10 cellular contexts compared by ENCODE assay signal in the genomic region with DNA sequence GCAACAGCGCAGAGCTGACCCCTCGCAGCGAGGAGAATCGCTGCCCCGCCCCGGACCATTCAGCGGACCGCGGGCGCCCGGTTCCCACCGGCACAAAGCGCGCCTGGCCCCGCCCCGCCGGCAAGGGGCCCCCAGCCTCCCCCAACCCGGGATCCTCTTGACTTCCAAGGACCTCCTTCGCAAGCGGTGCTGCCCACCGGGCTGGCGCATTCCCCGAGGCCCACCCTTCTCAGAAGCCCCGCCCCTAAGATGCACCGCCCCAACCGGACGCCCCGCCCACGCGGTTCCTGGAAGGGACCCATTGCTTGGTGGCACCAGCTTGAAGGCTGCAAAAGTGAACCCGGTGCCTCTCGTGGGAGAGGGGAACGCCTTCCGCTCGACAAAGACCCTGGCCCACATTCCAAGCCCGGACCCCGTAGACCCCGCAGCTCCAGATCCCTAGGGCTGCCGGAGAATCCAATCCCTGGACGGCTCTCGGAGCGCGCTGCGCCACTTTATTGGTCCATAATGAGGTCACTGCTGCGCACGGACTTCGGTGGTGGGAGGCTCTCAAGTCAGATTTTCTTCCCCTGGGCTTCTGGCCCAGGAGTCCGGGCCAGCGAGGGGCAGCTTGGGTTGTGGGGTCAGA. TPM values are rescaled to one million over a fixed set of nuclear protein-coding genes. Genes with fewer than 3 reads are reported as not detected.
DNase-seq lines count a peak whose midpoint lies in the region; ATAC-seq and TF ChIP-seq lines count a peak whose summit lies in the region.
"Had no signal": no experiment of that assay in that cellular context is flagged by ENCODE, and none has a peak within 500 bp of the region (broad histone marks: within the 10 kb centered on the region; RNA-seq: fewer than 3 reads in every experiment).

No MANE protein-coding gene starts in this region.

- no peak for TF ChIP-seq POLR2A in esophagus squamous epithelium (IDR thresholded peaks at IDR 0.05)

- intact Hi-C loops in esophagus squamous epithelium (cut with DNase I): loop anchor here (2.0 to 10.0 kb wide), 2 partner anchors 97 to 201 kb away; partner anchors contain the start of gene KCNAB2

- peaks cover 24% of the 10 kb centered on the region for H3K4me1 Mint-ChIP-seq in activated CD4-positive, alpha-beta memory T cell treated with anti-CD3 and anti-CD28 coated beads, Interleukin-2, amount 10 ng/mL, durations not matched to agents 7 days and 5 days

- H3K36me3 ChIP-seq in esophagus squamous epithelium: no peaks in the 10 kb centered on the region

- no peaks in the 10 kb centered on the region for H3K9me3 Mint-ChIP-seq in activated CD4-positive, alpha-beta memory T cell treated with anti-CD3 and anti-CD28 coated beads, Interleukin-2, amount 10 ng/mL, durations not matched to agents 7 days and 5 days

- H3K27ac ChIP-seq in esophagus squamous epithelium: no peak overlapping the region

- CTCF ChIA-PET in activated CD4-positive, alpha-beta memory T cell treated with anti-CD3 and anti-CD28 coated beads, Interleukin-2, amount 10 ng/mL, durations not matched to agents 7 days and 5 days (lab: Charles Lee): interaction anchor here (0.7 to 4.2 kb wide), 31 partner anchors 8 to 245 kb away, joined by 3 to 61 read pairs (median 7); partner anchors contain the start of genes ACOT7, ESPN, GPR153 and ICMT

- 3 to 24% methylated on average over 5 to 10 of the region's 49 CpGs for WGBS in esophagus squamous epithelium, 2 donors

- H3K36me3 Mint-ChIP-seq in activated CD4-positive, alpha-beta memory T cell treated with anti-CD3 and anti-CD28 coated beads, Interleukin-2, amount 10 ng/mL, durations not matched to agents 7 days and 5 days (ENCODE audit: low read depth): no peaks in the 10 kb centered on the region

- ATAC-seq in HG03025 (IDR thresholded peaks at IDR 0.05; ENCODE audit: low FRiP score, unreplicated experiment): no peak
- ATAC-seq in HG02759 (IDR thresholded peaks at IDR 0.05; ENCODE audit: unreplicated experiment): no peak

- DNase-seq in GM12865 (ENCODE audit: low read depth): peak; percentile 63
- DNase-seq in NCI-H1930 (lab: John Stamatoyannopoulos, UW): peak; percentile 79 to 81
- peak; percentile 71 for DNase-seq in activated CD4-positive, alpha-beta memory T cell treated with anti-CD3 and anti-CD28 coated beads, Interleukin-2, amount 10 ng/mL, durations not matched to agents 7 days and 5 days
- DNase-seq in AG08396 (ENCODE audit: low spot score): no peak
- DNase-seq in esophagus squamous epithelium (lab: John Stamatoyannopoulos, UW): no peak

- H3K27me3 ChIP-seq in esophagus squamous epithelium: peaks cover 25 to 100% (median 49%) of the 10 kb centered on the region in 4 donors

- peak overlapping the region; percentile 12 for H3K4me3 Mint-ChIP-seq in activated CD4-positive, alpha-beta memory T cell treated with anti-CD3 and anti-CD28 coated beads, Interleukin-2, amount 10 ng/mL, durations not matched to agents 7 days and 5 days

- H3K4me3 ChIP-seq in GM12865 (ENCODE audit: low read depth, low read length) (peak overlapping the region; percentile 37), iPS-18c (ENCODE audit: insufficient read depth, low read depth, low read length) (peak overlapping the region; percentile 71), esophagus squamous epithelium (peak overlapping the region in 2 of 4 donors; percentile 18 to 37)

- peaks cover 29 to 63% (median 40%) of the 10 kb centered on the region in 3 donors for H3K4me1 ChIP-seq in esophagus squamous epithelium

- POLR2A ChIA-PET in activated CD4-positive, alpha-beta memory T cell treated with anti-CD3 and anti-CD28 coated beads, Interleukin-2, amount 10 ng/mL, durations not matched to agents 7 days and 5 days (lab: Charles Lee): interaction anchor here (0.9 to 2.5 kb wide), 7 partner anchors 10 to 214 kb away, joined by 3 to 12 read pairs (median 5); partner anchors contain the start of genes ACOT7 and ICMT

- H3K27me3 Mint-ChIP-seq in activated CD4-positive, alpha-beta memory T cell treated with anti-CD3 and anti-CD28 coated beads, Interleukin-2, amount 10 ng/mL, durations not matched to agents 7 days and 5 days: peaks cover 61% of the 10 kb centered on the region

- no peak overlapping the region for H3K27ac Mint-ChIP-seq in activated CD4-positive, alpha-beta memory T cell treated with anti-CD3 and anti-CD28 coated beads, Interleukin-2, amount 10 ng/mL, durations not matched to agents 7 days and 5 days

- H3K9me3 ChIP-seq in iPS-18c (ENCODE audit: control insufficient read depth, insufficient read depth, low read length): no peaks in the 10 kb centered on the region
- no peaks in the 10 kb centered on the region for H3K9me3 ChIP-seq in esophagus squamous epithelium

- TF ChIP-seq CTCF in GM12865 (IDR thresholded peaks at IDR 0.05; ENCODE audit: insufficient read depth, low read depth, low read length, missing control alignments): no peak
- TF ChIP-seq CTCF in esophagus squamous epithelium (IDR thresholded peaks at IDR 0.05): no peak

RNA-seq across cellular contexts. Expression of gene HES3, which starts 2.0 kb away (rescaled TPM):
- not detected for total RNA-seq in activated CD4-positive, alpha-beta memory T cell treated with anti-CD3 and anti-CD28 coated beads, Interleukin-2, amount 10 ng/mL, durations not matched to agents 7 days and 5 days
- total RNA-seq in esophagus squamous epithelium: not detected
- total RNA-seq: NCI-H460, subcutaneous adipose tissue had no signal

RNA-seq across cellular contexts. Expression of gene ICMT, which starts 10.2 kb away (rescaled TPM):
- total RNA-seq in activated CD4-positive, alpha-beta memory T cell treated with anti-CD3 and anti-CD28 coated beads, Interleukin-2, amount 10 ng/mL, durations not matched to agents 7 days and 5 days: 10 to 100 TPM; 49.8 to 49.9 TPM
- total RNA-seq in esophagus squamous epithelium: 10 to 100 TPM; 43.0 to 85.3 (median 53.4) TPM

RNA-seq across cellular contexts. Expression of gene GPR153, which starts 14.9 kb away (rescaled TPM):
- total RNA-seq in activated CD4-positive, alpha-beta memory T cell treated with anti-CD3 and anti-CD28 coated beads, Interleukin-2, amount 10 ng/mL, durations not matched to agents 7 days and 5 days: 1 to 10 TPM; 3.9 to 4.4 TPM
- total RNA-seq in esophagus squamous epithelium: 10 to 100 TPM in 2 of 4 donors, 1 to 10 TPM in 2; 5.6 to 12.3 (median 10.2) TPM

RNA-seq across cellular contexts. Expression of gene RNF207, which starts 40.1 kb away (rescaled TPM):
- total RNA-seq in activated CD4-positive, alpha-beta memory T cell treated with anti-CD3 and anti-CD28 coated beads, Interleukin-2, amount 10 ng/mL, durations not matched to agents 7 days and 5 days: 10 to 100 TPM; 12.4 to 16.4 TPM
- total RNA-seq in esophagus squamous epithelium: 10 to 100 TPM in 3 of 4 donors, 1 to 10 TPM in 1; 6.6 to 43.3 (median 23.3) TPM

RNA-seq across cellular contexts. Expression of gene RPL22, which starts 46.6 kb away (rescaled TPM):
- 100 to 1,000 TPM; 258 to 298 TPM for total RNA-seq in activated CD4-positive, alpha-beta memory T cell treated with anti-CD3 and anti-CD28 coated beads, Interleukin-2, amount 10 ng/mL, durations not matched to agents 7 days and 5 days
- 100 to 1,000 TPM in 3 of 4 donors, 10 to 100 TPM in 1; 75.5 to 237 (median 192) TPM for total RNA-seq in esophagus squamous epithelium

Comparison
In these comparisons a context has a peak if more than half of its experiments do, and no peak if none do; other contexts are left out.
1. DNase-seq: peak in GM12865 (single experiment), NCI-H1930 (2 of 2) and activated CD4-positive, alpha-beta memory T cell treated with anti-CD3 and anti-CD28 coated beads, Interleukin-2, amount 10 ng/mL, durations not matched to agents 7 days and 5 days (single experiment); none in AG08396 (single experiment) and esophagus squamous epithelium (single experiment).